ENCODE assay signal across 12 cellular contexts in the genomic region with DNA sequence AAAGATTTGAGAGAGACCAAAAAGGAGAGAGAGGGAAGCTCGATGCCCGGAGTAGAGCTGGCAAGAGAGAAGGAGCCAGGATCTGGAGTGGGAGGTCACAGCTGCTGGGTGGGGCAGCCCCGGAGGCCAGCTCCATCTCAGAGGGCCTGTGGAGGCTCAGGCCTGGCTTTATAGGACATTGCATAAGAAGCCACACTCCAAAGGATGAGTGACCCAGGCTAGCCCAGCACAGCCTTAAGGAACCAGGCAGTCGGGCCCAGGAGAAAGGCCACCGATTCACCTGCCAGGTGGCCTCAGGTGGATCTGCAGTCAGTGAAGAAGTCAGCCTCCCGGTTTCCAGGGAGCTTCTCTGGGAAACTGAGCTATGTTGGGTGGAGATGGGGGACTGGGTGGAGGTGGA. TPM values are rescaled to one million over a fixed set of nuclear protein-coding genes. Genes with fewer than 3 reads are reported as not detected.
DNase-seq lines count a peak whose midpoint lies in the region; ATAC-seq and TF ChIP-seq lines count a peak whose summit lies in the region.
"Had no signal": no experiment of that assay in that cellular context is flagged by ENCODE, and none has a peak within 500 bp of the region (broad histone marks: within the 10 kb centered on the region; RNA-seq: fewer than 3 reads in every experiment).

No MANE protein-coding gene starts in this region.

- peaks cover 4% of the 10 kb centered on the region for H3K4me1 ChIP-seq in parathyroid adenoma

- H3K27me3 Mint-ChIP-seq in activated T-helper 17 cell treated with anti-CD3 and anti-CD28 coated beads, Interleukin-2, amount 50 U/mL, for 72 hours, result peaks cover 24% of the 10 kb centered on the region
- peaks cover 22% of the 10 kb centered on the region for H3K27me3 Mint-ChIP-seq in activated CD8-positive, alpha-beta T cell treated with anti-CD3 and anti-CD28 coated beads for 36 hours

- H3K4me2 ChIP-seq in parathyroid adenoma (ENCODE audit: low read length), result no peak overlapping the region

- no peaks in the 10 kb centered on the region for H3K36me3 ChIP-seq in parathyroid adenoma (ENCODE audit: control insufficient read depth, insufficient read depth, low read length)

- no peak overlapping the region for H2AFZ ChIP-seq in parathyroid adenoma

- H3K4me3 ChIP-seq in parathyroid adenoma (ENCODE audit: low read depth, low read length), result peak overlapping the region; percentile 34

- intact Hi-C loops in Right ventricle myocardium inferior (cut with DNase I), result loop anchor here (2.0 kb wide), 1 partner anchor 54 kb away; a partner anchor contains a TSS
- intact Hi-C loops in activated CD8-positive, alpha-beta T cell treated with anti-CD3 and anti-CD28 coated beads for 36 hours (cut with micrococcal nuclease), result loop anchor here (10.0 kb wide), 1 partner anchor 78 kb away; no protein-coding TSS in a partner anchor

- CTCF ChIA-PET in activated CD8-positive, alpha-beta T cell treated with anti-CD3 and anti-CD28 coated beads for 36 hours (lab: Charles Lee), result interaction anchor here (1.0 to 2.0 kb wide), 2 partner anchors 11 to 89 kb away, joined by 7 to 8 read pairs; no protein-coding TSS in a partner anchor

- POLR2A ChIA-PET in activated CD8-positive, alpha-beta T cell treated with anti-CD3 and anti-CD28 coated beads for 36 hours (lab: Charles Lee), result interaction anchor here (0.6 to 1.1 kb wide), 2 partner anchors 10 to 15 kb away, joined by 3 read pairs; no protein-coding TSS in a partner anchor

- TF ChIP-seq CTCF in parathyroid adenoma (IDR thresholded peaks at IDR 0.05), result no peak
- TF ChIP-seq CTCF in activated CD8-positive, alpha-beta T cell treated with anti-CD3 and anti-CD28 coated beads for 36 hours (IDR thresholded peaks at IDR 0.05), result no peak

- no peaks in the 10 kb centered on the region for H3K36me3 Mint-ChIP-seq in activated T-helper 17 cell treated with anti-CD3 and anti-CD28 coated beads, Interleukin-2, amount 50 U/mL, for 72 hours (ENCODE audit: low read depth)
- H3K36me3 Mint-ChIP-seq in activated CD8-positive, alpha-beta T cell treated with anti-CD3 and anti-CD28 coated beads for 36 hours (ENCODE audit: low read depth), result no peaks in the 10 kb centered on the region
- no peaks in the 10 kb centered on the region for H3K36me3 Mint-ChIP-seq in activated naive CD4-positive, alpha-beta T cell treated with anti-CD3 and anti-CD28 coated beads, Interleukin-2, amount 50 U/mL, for 72 hours
- H3K36me3 Mint-ChIP-seq: CD8-positive, alpha-beta memory T cell had no signal

- H3K27me3 ChIP-seq in parathyroid adenoma (ENCODE audit: control insufficient read depth, insufficient read depth, low read length), result no peaks in the 10 kb centered on the region

- peaks cover 6% of the 10 kb centered on the region for H3K4me1 Mint-ChIP-seq in activated T-helper 17 cell treated with anti-CD3 and anti-CD28 coated beads, Interleukin-2, amount 50 U/mL, for 72 hours
- H3K4me1 Mint-ChIP-seq in activated CD8-positive, alpha-beta T cell treated with anti-CD3 and anti-CD28 coated beads for 36 hours (ENCODE audit: low read depth), result peaks cover 2% of the 10 kb centered on the region

- peak; percentile 44 for DNase-seq in AG08396 (ENCODE audit: low spot score)
- DNase-seq in Right ventricle myocardium inferior (ENCODE audit: missing footprints), result peak; percentile 77
- DNase-seq in activated CD8-positive, alpha-beta T cell treated with anti-CD3 and anti-CD28 coated beads for 36 hours, result no peak
- no peak for DNase-seq in activated naive CD4-positive, alpha-beta T cell treated with anti-CD3 and anti-CD28 coated beads, Interleukin-2, amount 50 U/mL, for 72 hours (ENCODE audit: low spot score in 2 of 2)
- DNase-seq: activated CD8-positive, alpha-beta memory T cell treated with anti-CD3 and anti-CD28 coated beads for 24 hours; CD8-positive, alpha-beta memory T cell; NCI-H1436 had no signal

- H3K9me3 ChIP-seq in parathyroid adenoma (ENCODE audit: control insufficient read depth, low read length), result no peaks in the 10 kb centered on the region

- no peak overlapping the region for H3K27ac ChIP-seq in parathyroid adenoma
- H3K27ac ChIP-seq: RWPE1 had no signal

- no peak overlapping the region for H3K9ac ChIP-seq in parathyroid adenoma

- H3K79me2 ChIP-seq in parathyroid adenoma, result no peaks in the 10 kb centered on the region

- no peak overlapping the region for H3K27ac Mint-ChIP-seq in activated T-helper 17 cell treated with anti-CD3 and anti-CD28 coated beads, Interleukin-2, amount 50 U/mL, for 72 hours
- no peak overlapping the region for H3K27ac Mint-ChIP-seq in activated CD8-positive, alpha-beta T cell treated with anti-CD3 and anti-CD28 coated beads for 36 hours
- no peak overlapping the region for H3K27ac Mint-ChIP-seq in activated naive CD4-positive, alpha-beta T cell treated with anti-CD3 and anti-CD28 coated beads, Interleukin-2, amount 50 U/mL, for 72 hours
- H3K27ac Mint-ChIP-seq: CD8-positive, alpha-beta memory T cell had no signal

- ATAC-seq in activated T-helper 17 cell treated with anti-CD3 and anti-CD28 coated beads, Interleukin-2, amount 50 U/mL, for 72 hours (replicated peaks), result no peak
- ATAC-seq in Right ventricle myocardium inferior, result peak; percentile 21
- no peak for ATAC-seq in HG03520 (IDR thresholded peaks at IDR 0.05; ENCODE audit: unreplicated experiment)
- no peak for ATAC-seq in activated CD8-positive, alpha-beta T cell treated with anti-CD3 and anti-CD28 coated beads for 36 hours
- no peak for ATAC-seq in activated naive CD4-positive, alpha-beta T cell treated with anti-CD3 and anti-CD28 coated beads, Interleukin-2, amount 50 U/mL, for 72 hours
- no peak for ATAC-seq in HG03439 (IDR thresholded peaks at IDR 0.05; ENCODE audit: unreplicated experiment)

- H3K4me3 Mint-ChIP-seq in activated T-helper 17 cell treated with anti-CD3 and anti-CD28 coated beads, Interleukin-2, amount 50 U/mL, for 72 hours, result peak overlapping the region; percentile 3
- no peak overlapping the region for H3K4me3 Mint-ChIP-seq in activated CD8-positive, alpha-beta T cell treated with anti-CD3 and anti-CD28 coated beads for 36 hours

- H3K9me3 Mint-ChIP-seq in activated T-helper 17 cell treated with anti-CD3 and anti-CD28 coated beads, Interleukin-2, amount 50 U/mL, for 72 hours, result no peaks in the 10 kb centered on the region
- no peaks in the 10 kb centered on the region for H3K9me3 Mint-ChIP-seq in activated CD8-positive, alpha-beta T cell treated with anti-CD3 and anti-CD28 coated beads for 36 hours
- H3K9me3 Mint-ChIP-seq in activated naive CD4-positive, alpha-beta T cell treated with anti-CD3 and anti-CD28 coated beads, Interleukin-2, amount 50 U/mL, for 72 hours, result no peaks in the 10 kb centered on the region
- H3K9me3 Mint-ChIP-seq: CD8-positive, alpha-beta memory T cell had no signal

RNA-seq across cellular contexts. Expression of a gene that starts 0.7 kb away (rescaled TPM):
- not detected for total RNA-seq in activated T-helper 17 cell treated with anti-CD3 and anti-CD28 coated beads, Interleukin-2, amount 50 U/mL, for 72 hours
- total RNA-seq in Right ventricle myocardium inferior, result 45.2 TPM
- total RNA-seq in activated CD8-positive, alpha-beta T cell treated with anti-CD3 and anti-CD28 coated beads for 36 hours, result not detected
- total RNA-seq in activated naive CD4-positive, alpha-beta T cell treated with anti-CD3 and anti-CD28 coated beads, Interleukin-2, amount 50 U/mL, for 72 hours, result not detected
- total RNA-seq: CD8-positive, alpha-beta memory T cell had no signal

RNA-seq across cellular contexts. Expression of a gene that starts 54.8 kb away (rescaled TPM):
- 1 to 10 TPM; 8.4 to 8.5 TPM for total RNA-seq in activated T-helper 17 cell treated with anti-CD3 and anti-CD28 coated beads, Interleukin-2, amount 50 U/mL, for 72 hours
- 9.7 TPM for total RNA-seq in Right ventricle myocardium inferior
- total RNA-seq in activated CD8-positive, alpha-beta T cell treated with anti-CD3 and anti-CD28 coated beads for 36 hours, result 10 to 100 TPM; 11.7 to 12.3 TPM
- 10 to 100 TPM in 1 of 2 donors, 1 to 10 TPM in 1; 4.8 to 17.1 TPM for total RNA-seq in activated naive CD4-positive, alpha-beta T cell treated with anti-CD3 and anti-CD28 coated beads, Interleukin-2, amount 50 U/mL, for 72 hours

Comparison
In these comparisons a context has a peak if more than half of its experiments do, and no peak if none do; other contexts are left out.
1. DNase-seq: peak in AG08396 (single experiment) and Right ventricle myocardium inferior (single experiment); none in activated CD8-positive, alpha-beta T cell treated with anti-CD3 and anti-CD28 coated beads for 36 hours (single experiment) and activated naive CD4-positive, alpha-beta T cell treated with anti-CD3 and anti-CD28 coated beads, Interleukin-2, amount 50 U/mL, for 72 hours (0 of 2).
2. RNA of a gene that starts 0.7 kb away (total RNA-seq): 45.2 TPM in Right ventricle myocardium inferior (single experiment); not detected in activated T-helper 17 cell treated with anti-CD3 and anti-CD28 coated beads, Interleukin-2, amount 50 U/mL, for 72 hours, not detected in activated CD8-positive, alpha-beta T cell treated with anti-CD3 and anti-CD28 coated beads for 36 hours and not detected in activated naive CD4-positive, alpha-beta T cell treated with anti-CD3 and anti-CD28 coated beads, Interleukin-2, amount 50 U/mL, for 72 hours; every median in the first group is over 10 times any median in the second.